14 cellular contexts compared by ENCODE assay signal in genomic region chr12:124607681-124608425, GRCh38. TPM values are rescaled to one million over a fixed set of nuclear protein-coding genes. Genes with fewer than 3 reads are reported as not detected.
DNase-seq lines count a peak whose midpoint lies in the region; ATAC-seq and TF ChIP-seq lines count a peak whose summit lies in the region.
"Had no signal": no experiment of that assay in that cellular context is flagged by ENCODE, and none has a peak within 500 bp of the region (broad histone marks: within the 10 kb centered on the region; RNA-seq: fewer than 3 reads in every experiment).

No MANE protein-coding gene starts in this region.

- H3F3A ChIP-seq in SU-DHL-6 (ENCODE audit: insufficient read depth), result peaks cover 3% of the 10 kb centered on the region; the same call in 1 of the 2 replicates

- H2BK120ac ChIP-seq in IMR-90 (ENCODE audit: low read depth, low read length), result no peak overlapping the region

- H2AK9ac ChIP-seq in IMR-90 (replicated peaks; ENCODE audit: low read depth, low read length, poor library complexity), result no peak overlapping the region

- H2BK15ac ChIP-seq in IMR-90 (ENCODE audit: low read depth, low read length), result no peak overlapping the region

- H4K8ac ChIP-seq in IMR-90 (ENCODE audit: low read depth in 2 of 2, low read length in 2 of 2), result no peak overlapping the region

- no peak for TF ChIP-seq RAD21 in IMR-90 (IDR thresholded peaks at IDR 0.05; ENCODE audit: low read length)

- in situ Hi-C loops in IMR-90 (cut with MboI; ENCODE audit: low sequenced_read_pairs), result no loop called here

- ATAC-seq in IMR-90 (ENCODE audit: low read depth), result no peak

- H4K20me1 ChIP-seq in IMR-90 (ENCODE audit: insufficient read depth, low read length), result no peaks in the 10 kb centered on the region
- H4K20me1 ChIP-seq in SU-DHL-6 (ENCODE audit: low read depth, low read length), result 0 out of 2 replicates have a peak, but pooled peaks cover 3% of the 10 kb centered on the region

- no peaks in the 10 kb centered on the region for H3K9me2 ChIP-seq in SU-DHL-6 (replicated peaks; ENCODE audit: insufficient read depth, low read length)

- H3K56ac ChIP-seq in IMR-90 (ENCODE audit: extremely low read depth, insufficient read depth, low read length), result no peak overlapping the region

- H3K79me2 ChIP-seq in SU-DHL-6 (ENCODE audit: insufficient read depth, low read length), result no peaks in the 10 kb centered on the region

- H3K4me1 ChIP-seq in IMR-90 (ENCODE audit: control insufficient read depth, insufficient read depth, low read length), result peaks cover 2% of the 10 kb centered on the region; the same call in 1 of the 2 replicates
- peaks cover 37 to 72% (median 52%) of the 10 kb centered on the region in 4 donors for H3K4me1 ChIP-seq in stomach

- no peak overlapping the region for H2BK20ac ChIP-seq in IMR-90 (ENCODE audit: low read depth, low read length)

- TF ChIP-seq POLR2A in IMR-90 (IDR thresholded peaks at IDR 0.05; ENCODE audit: low read depth, low read length), result no peak
- TF ChIP-seq POLR2A in stomach (IDR thresholded peaks at IDR 0.05), result no peak

- no peak overlapping the region for H3K23ac ChIP-seq in IMR-90 (ENCODE audit: low read depth, low read length)

- WGBS in IMR-90 (ENCODE audit: extremely low coverage in 2 of 2, insufficient read length in 1 of 2), 2 experiments, result 90% methylated on average over 13 of the region's 23 CpGs; no CpG with 5 or more reads in 1 of the 2 experiments
- WGBS in stomach, 5 donors, result 89 to 93% (median 89%) methylated on average over 23 of the region's 23 CpGs

- no peak overlapping the region for H3K9ac ChIP-seq in IMR-90 (ENCODE audit: low read depth, low read length)
- H3K9ac ChIP-seq in SU-DHL-6 (ENCODE audit: low read length), result no peak overlapping the region

- H3K4me3 ChIP-seq in IMR-90 (ENCODE audit: insufficient read depth, low read depth, low read length), result no peak overlapping the region
- H3K4me3 ChIP-seq in SU-DHL-6 (ENCODE audit: insufficient read depth, low read length, poor library complexity, severe bottlenecking), result no peak overlapping the region
- no peak overlapping the region for H3K4me3 ChIP-seq in stomach
- H3K4me3 ChIP-seq: skin epidermis, thyroid gland had no signal

- TF ChIP-seq EP300 in stomach (IDR thresholded peaks at IDR 0.05), result no peak

- H3K4me2 ChIP-seq in IMR-90 (ENCODE audit: low read depth, low read length) (no peak overlapping the region), SU-DHL-6 (ENCODE audit: low read depth, low read length, poor library complexity, severe bottlenecking) (peak overlapping the region; percentile 51)

- POLR2A ChIA-PET in IMR-90 (lab: Charles Lee; ENCODE audit: unreplicated experiment), result no interaction called here

- H3K27ac ChIP-seq in IMR-90 (ENCODE audit: insufficient read depth, low read length), result no peak overlapping the region
- H3K27ac ChIP-seq in SU-DHL-6 (ENCODE audit: low read depth, low read length), result no peak overlapping the region
- H3K27ac ChIP-seq in stomach, result peak overlapping the region; percentile 77 to 90 (median 80)

- H4K91ac ChIP-seq in IMR-90 (ENCODE audit: insufficient read depth, low read depth, low read length), result no peak overlapping the region

- no peak overlapping the region for H3K18ac ChIP-seq in IMR-90 (ENCODE audit: low read depth, low read length)

- no peak overlapping the region for H2BK5ac ChIP-seq in IMR-90 (ENCODE audit: low read depth, low read length, poor library complexity, severe bottlenecking)

- no peak for TF ChIP-seq CTCF in IMR-90 (conservative IDR thresholded peaks at IDR 0.05; ENCODE audit: low read depth, low read length)
- TF ChIP-seq CTCF in SU-DHL-6 (IDR thresholded peaks at IDR 0.05; ENCODE audit: insufficient read depth, low read length, poor library complexity, severe bottlenecking), result no peak
- no peak for TF ChIP-seq CTCF in stomach (IDR thresholded peaks at IDR 0.05)

- H3K36me3 ChIP-seq in IMR-90 (ENCODE audit: control insufficient read depth, insufficient read depth, low read length), result no peaks in the 10 kb centered on the region
- no peaks in the 10 kb centered on the region for H3K36me3 ChIP-seq in SU-DHL-6 (ENCODE audit: low read length)
- no peaks in the 10 kb centered on the region for H3K36me3 ChIP-seq in stomach
- H3K36me3 ChIP-seq: thyroid gland had no signal

- DNase-seq in IMR-90, result no peak
- DNase-seq in iris pigment epithelial cell (ENCODE audit: low read depth), result peak; percentile 45
- DNase-seq in stomach, result no peak
- DNase-seq in activated T-cell treated with anti-CD3 and anti-CD28 coated beads, Interleukin-2, amount 50 U/mL, for 1 hour, result no peak
- DNase-seq in NCI-H526 (lab: John Stamatoyannopoulos, UW), result no peak
- DNase-seq in GM19240 (ENCODE audit: insufficient read length, low spot score), result no peak
- DNase-seq in middle frontal gyrus (ENCODE audit: extremely low spot score, low spot score), result no peak
- DNase-seq: activated CD4-positive, alpha-beta T cell treated with anti-CD3 and anti-CD28 coated beads for 36 hours; activated T-cell treated with anti-CD3 and anti-CD28 coated beads, Interleukin-2, amount 50 U/mL, for 4 hours; aorta; NCI-H2107 had no signal

- H2AFZ ChIP-seq in IMR-90 (replicated peaks; ENCODE audit: low read length, poor library complexity) (peak overlapping the region; percentile 45), SU-DHL-6 (ENCODE audit: low read depth, low read length, severe bottlenecking) (no peak overlapping the region)

- no peak overlapping the region for H3K14ac ChIP-seq in IMR-90 (replicated peaks; ENCODE audit: low read depth, low read length)

- no peak overlapping the region for H3K4ac ChIP-seq in IMR-90 (ENCODE audit: low read depth, low read length)

- dilution Hi-C loops in IMR-90 (cut with HindIII; ENCODE audit: low sequenced_read_pairs, unreplicated experiment), result no loop called here

- no TSS peak for BruUV-seq in IMR-90 (replicated peaks; lab: Mats Ljungman, UMichigan)

- peak overlapping the region; percentile 81 for H2AK5ac ChIP-seq in IMR-90 (ENCODE audit: low read depth, low read length)

- H3K27me3 ChIP-seq in IMR-90 (ENCODE audit: control insufficient read depth, insufficient read depth, low read length), result peaks cover 10% of the 10 kb centered on the region
- no peaks in the 10 kb centered on the region for H3K27me3 ChIP-seq in SU-DHL-6 (ENCODE audit: low read length)
- H3K27me3 ChIP-seq in stomach, result no peaks in the 10 kb centered on the region
- H3K27me3 ChIP-seq: thyroid gland had no signal

- no peaks in the 10 kb centered on the region for H3K79me1 ChIP-seq in IMR-90 (ENCODE audit: low read depth in 1 of 2, low read length in 2 of 2)

- CTCF ChIA-PET in IMR-90 (lab: Yijun Ruan, JAX), result no interaction called here

- intact Hi-C loops in IMR-90 (cut with micrococcal nuclease) (no loop called here), stomach (cut with DNase I; ENCODE audit: low total_unique reads) (no loop called here)

- peaks cover 6% of the 10 kb centered on the region; the same call in 1 of the 2 replicates for H3K9me3 ChIP-seq in IMR-90 (ENCODE audit: control insufficient read depth, insufficient read depth, low read length)
- H3K9me3 ChIP-seq in SU-DHL-6 (ENCODE audit: insufficient read depth, low read length), result no peaks in the 10 kb centered on the region
- H3K9me3 ChIP-seq in stomach, result no peaks in the 10 kb centered on the region
- H3K9me3 ChIP-seq: thyroid gland had no signal

- no peaks in the 10 kb centered on the region for H3K9me1 ChIP-seq in IMR-90 (ENCODE audit: insufficient read depth, low read length)

- no peak overlapping the region for H4K5ac ChIP-seq in IMR-90 (ENCODE audit: low read depth, low read length)

TF ChIP-seq in IMR-90, 13 proteins besides CTCF, POLR2A, EP300 and RAD21:
- TF ChIP-seq CEBPB (IDR thresholded peaks at IDR 0.05; ENCODE audit: low read depth, low read length), result no peak
- TF ChIP-seq ELK1 (IDR thresholded peaks at IDR 0.05; ENCODE audit: borderline replicate concordance, low read depth, low read length), result no peak

RNA-seq across cellular contexts. Expression of gene NCOR2, which starts 40.4 kb away (rescaled TPM):
- total RNA-seq in IMR-90 (2012; rRNA removed) (12.9 and 15.3 TPM in 2 replicates), stomach (100 to 1,000 TPM in 4 of 5 donors, 10 to 100 TPM in 1; 61.7 to 292 (median 116) TPM)
- polyA plus RNA-seq in IMR-90 (2012; rRNA removed) (40.8 and 50.2 TPM in 2 replicates), stomach (10 to 100 TPM; 27.2 to 49.6 (median 37.7) TPM)
- polyA plus RNA-seq in IMR-90 (2012; cell fraction: cytosol; rRNA removed), result 55.0 and 56.1 TPM in 2 replicates
- 151 and 276 TPM in 2 replicates for polyA plus RNA-seq in IMR-90 (2012; cell fraction: nucleus; rRNA removed; ENCODE audit: low replicate concordance)

Comparison
In these comparisons a context has a peak if more than half of its experiments do, and no peak if none do; other contexts are left out.
1. H3K27ac ChIP-seq: peak in stomach (5 of 5); none in IMR-90 (single experiment) and SU-DHL-6 (single experiment).